ENCODE assay signal across 20 cellular contexts in the genomic region with DNA sequence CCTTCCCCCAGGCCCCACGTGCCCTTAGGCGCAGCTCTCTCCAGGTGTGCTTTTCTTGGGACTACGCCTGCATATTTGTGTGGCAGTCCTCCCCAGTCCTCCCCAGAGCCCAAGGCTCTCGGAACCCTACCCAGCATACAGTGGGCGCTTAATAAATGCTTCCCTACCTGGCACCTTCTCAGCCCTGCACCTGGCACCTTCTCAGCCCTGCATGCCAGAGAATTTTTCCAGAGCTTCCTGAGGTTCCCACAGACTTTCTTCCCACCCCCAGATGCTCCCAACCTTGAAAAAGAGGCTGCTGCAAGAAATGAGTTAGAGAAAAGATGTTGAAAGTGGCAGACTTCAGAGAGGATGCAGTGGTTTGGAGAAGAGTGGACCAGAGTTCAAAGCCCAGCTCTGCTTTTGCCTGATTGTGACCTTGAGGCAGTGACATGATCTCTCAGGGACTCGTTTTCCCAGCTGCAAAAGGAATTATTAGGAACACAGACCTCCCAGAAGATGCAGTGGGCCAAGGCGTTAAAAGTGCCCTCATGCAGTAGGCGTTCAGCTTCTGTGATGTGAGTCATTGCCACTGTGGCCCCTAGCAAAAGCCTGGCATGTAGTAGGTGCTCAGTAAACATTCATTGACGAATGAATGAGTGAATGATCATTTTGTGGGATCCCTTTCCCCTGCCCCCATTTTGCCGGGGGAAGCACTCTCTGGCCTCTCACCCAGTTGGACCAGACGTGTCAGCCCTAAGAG.
A peak's percentile ranks its signal among the peaks of the same experiment; 100 is the strongest.
DNase-seq lines count a peak whose midpoint lies in the region; ATAC-seq, FAIRE-seq and TF ChIP-seq lines count a peak whose summit lies in the region.
"Had no signal": no experiment of that assay in that cellular context is flagged by ENCODE, and none has a peak within 500 bp of the region (broad histone marks: within the 10 kb centered on the region; RNA-seq: fewer than 3 reads in every experiment).

No MANE protein-coding gene starts in this region.

- H3K27me3 ChIP-seq in H1 (replicated peaks in 1 of 4; ENCODE audit: control insufficient read depth in 3 of 4, extremely low read depth in 1 of 4, insufficient read depth in 3 of 4, low read length in 3 of 4) (no peaks in the 10 kb centered on the region), esophagus muscularis mucosa (peaks cover 0 to 65% (median 9%) of the 10 kb centered on the region in 4 donors)

- H3K9me3 Mint-ChIP-seq in activated CD8-positive, alpha-beta memory T cell treated with anti-CD3 and anti-CD28 coated beads, Interleukin-2, amount 10 ng/mL, durations not matched to agents 7 days and 5 days (ENCODE audit: low read depth) = no peaks in the 10 kb centered on the region
- no peaks in the 10 kb centered on the region for H3K9me3 Mint-ChIP-seq in activated CD8-positive, alpha-beta T cell treated with anti-CD3 and anti-CD28 coated beads, Interleukin-2, amount 10 ng/mL, durations not matched to agents 7 days and 5 days (ENCODE audit: insufficient read depth)
- H3K9me3 Mint-ChIP-seq: CD4-positive, alpha-beta T cell had no signal

- no peak overlapping the region for H2BK120ac ChIP-seq in H1 (replicated peaks; ENCODE audit: low read depth, low read length)

- H3K27ac ChIP-seq in HEK293 (ENCODE audit: extremely low read depth, low read depth, low read length) (no peak overlapping the region), H1 (ENCODE audit: low read depth, low read length) (no peak overlapping the region), esophagus muscularis mucosa (replicated peaks in 1 of 4) (no peak overlapping the region)
- H3K27ac ChIP-seq: 22Rv1, A549, C4-2B, HL-60 had no signal

- TF ChIP-seq POLR2A in H1 (IDR thresholded peaks at IDR 0.05; ENCODE audit: control extremely low read depth in 1 of 2, low read depth in 2 of 2, low read length in 2 of 2) (no peak), esophagus muscularis mucosa (IDR thresholded peaks at IDR 0.05; ENCODE audit: low read depth) (no peak)

- H3K79me1 ChIP-seq in H1 (ENCODE audit: low read depth, low read length) = no peaks in the 10 kb centered on the region; the same call in 1 of the 2 replicates

- H2AFZ ChIP-seq in H1 (ENCODE audit: low read length) = no peak overlapping the region

- WGBS in H1 (ENCODE audit: extremely low coverage in 1 of 2, insufficient coverage in 1 of 2, insufficient read length in 1 of 2, insufficient replicate concordance in 2 of 2, low coverage in 1 of 2, low lambda C conversion rate in 2 of 2, missing lambda C conversion rate in 1 of 2), 2 experiments = 88% methylated on average over 11 of the region's 11 CpGs; no CpG with 5 or more reads in 1 of the 2 experiments
- 84% methylated on average over 11 of the region's 11 CpGs for WGBS in esophagus muscularis mucosa

- no peak overlapping the region for H3K4me2 ChIP-seq in H1 (ENCODE audit: insufficient read depth in 1 of 2, low read depth in 2 of 2, low read length in 2 of 2)
- H3K4me2 ChIP-seq: A549 had no signal

- peak; percentile 27 for ATAC-seq in activated CD8-positive, alpha-beta memory T cell treated with anti-CD3 and anti-CD28 coated beads, Interleukin-2, amount 10 ng/mL, durations not matched to agents 7 days and 5 days
- peak; percentile 45 for ATAC-seq in activated CD8-positive, alpha-beta T cell treated with anti-CD3 and anti-CD28 coated beads, Interleukin-2, amount 10 ng/mL, durations not matched to agents 7 days and 5 days
- ATAC-seq in GM21515 (IDR thresholded peaks at IDR 0.05; ENCODE audit: unreplicated experiment) = no peak

- no peak overlapping the region for H3K4me3 Mint-ChIP-seq in activated CD8-positive, alpha-beta memory T cell treated with anti-CD3 and anti-CD28 coated beads, Interleukin-2, amount 10 ng/mL, durations not matched to agents 7 days and 5 days
- H3K4me3 Mint-ChIP-seq in activated CD8-positive, alpha-beta T cell treated with anti-CD3 and anti-CD28 coated beads, Interleukin-2, amount 10 ng/mL, durations not matched to agents 7 days and 5 days = no peak overlapping the region
- H3K4me3 Mint-ChIP-seq: CD4-positive, alpha-beta T cell had no signal

- H3K9me3 ChIP-seq in HEK293 (ENCODE audit: control insufficient read depth, insufficient read depth, low read depth, low read length) (no peaks in the 10 kb centered on the region), H1 (ENCODE audit: insufficient read depth in 2 of 2, low read depth in 1 of 2, low read length in 1 of 2) (no peaks in the 10 kb centered on the region), esophagus muscularis mucosa (no peaks in the 10 kb centered on the region)
- H3K9me3 ChIP-seq: A549, Caco-2, HAP-1 had no signal

- no peak overlapping the region for H3K9ac ChIP-seq in H1 (replicated peaks in 1 of 4; ENCODE audit: extremely low read depth in 1 of 4, low read depth in 3 of 4, low read length in 3 of 4)

- H3K18ac ChIP-seq in H1 (ENCODE audit: extremely low read depth, low read length) = no peak overlapping the region

- no peak overlapping the region for H2BK5ac ChIP-seq in H1 (ENCODE audit: low read depth, low read length)

- POLR2A ChIA-PET in HEK293 (lab: Yijun Ruan, JAX) = no interaction called here
- POLR2A ChIA-PET in activated CD8-positive, alpha-beta T cell treated with anti-CD3 and anti-CD28 coated beads, Interleukin-2, amount 10 ng/mL, durations not matched to agents 7 days and 5 days (lab: Charles Lee) = interaction anchor here (0.5 kb wide), 1 partner anchor 361 kb away, joined by 3 read pairs; no protein-coding TSS in a partner anchor
- POLR2A ChIA-PET in H1 (lab: Charles Lee; ENCODE audit: partially characterized antibody) = no interaction called here

- H3K4ac ChIP-seq in H1 (replicated peaks; ENCODE audit: insufficient read length, low read depth, low read length) = no peak overlapping the region

- peaks cover 15% of the 10 kb centered on the region for H3K4me1 Mint-ChIP-seq in activated CD8-positive, alpha-beta memory T cell treated with anti-CD3 and anti-CD28 coated beads, Interleukin-2, amount 10 ng/mL, durations not matched to agents 7 days and 5 days
- peaks cover 28% of the 10 kb centered on the region for H3K4me1 Mint-ChIP-seq in activated CD8-positive, alpha-beta T cell treated with anti-CD3 and anti-CD28 coated beads, Interleukin-2, amount 10 ng/mL, durations not matched to agents 7 days and 5 days (ENCODE audit: low read depth)

- H4K8ac ChIP-seq in H1 (ENCODE audit: extremely low read depth, insufficient read depth, low read length) = peak overlapping the region; percentile 68; the same call in 1 of the 2 replicates

- H2BK12ac ChIP-seq in H1 (ENCODE audit: low read depth, low read length) = no peak overlapping the region

- peaks cover 0 to 9% of the 10 kb centered on the region in 2 experiments for H4K20me1 ChIP-seq in H1 (replicated peaks in 1 of 2; ENCODE audit: control insufficient read depth in 1 of 2, insufficient read depth in 2 of 2, low read length in 2 of 2)

- H3K23ac ChIP-seq in H1 (ENCODE audit: insufficient read length) = no peak overlapping the region

- no peaks in the 10 kb centered on the region for H3K4me1 ChIP-seq in HEK293 (ENCODE audit: control insufficient read depth, insufficient read depth, low read length)
- H3K4me1 ChIP-seq in H1 (replicated peaks in 1 of 4; ENCODE audit: control insufficient read depth in 3 of 4, insufficient read depth in 4 of 4, low read length in 3 of 4) = peaks cover 0 to 8% (median 4%) of the 10 kb centered on the region in 4 experiments; a peak in 5 of 7 replicates
- H3K4me1 ChIP-seq in esophagus muscularis mucosa = no peaks in the 10 kb centered on the region
- H3K4me1 ChIP-seq: A549, Caco-2, HAP-1 had no signal

- peaks cover 21% of the 10 kb centered on the region for H3K27me3 Mint-ChIP-seq in activated CD8-positive, alpha-beta memory T cell treated with anti-CD3 and anti-CD28 coated beads, Interleukin-2, amount 10 ng/mL, durations not matched to agents 7 days and 5 days
- H3K27me3 Mint-ChIP-seq in activated CD8-positive, alpha-beta T cell treated with anti-CD3 and anti-CD28 coated beads, Interleukin-2, amount 10 ng/mL, durations not matched to agents 7 days and 5 days (ENCODE audit: low read depth) = peaks cover 25% of the 10 kb centered on the region

- H3K36me3 ChIP-seq in HEK293 (ENCODE audit: control insufficient read depth in 2 of 2, insufficient read depth in 1 of 2, low read length in 2 of 2) = no peaks in the 10 kb centered on the region
- no peaks in the 10 kb centered on the region for H3K36me3 ChIP-seq in H1 (ENCODE audit: control insufficient read depth in 2 of 4, insufficient read depth in 4 of 4, low read length in 3 of 4)
- H3K36me3 ChIP-seq in esophagus muscularis mucosa = no peaks in the 10 kb centered on the region
- H3K36me3 ChIP-seq: HAP-1 had no signal

- no peaks in the 10 kb centered on the region; the same call in 1 of the 2 replicates for H3K23me2 ChIP-seq in H1 (ENCODE audit: low read depth, low read length)

- no peak overlapping the region for H3K14ac ChIP-seq in H1 (ENCODE audit: insufficient read length)

- H3K27ac Mint-ChIP-seq in activated CD8-positive, alpha-beta memory T cell treated with anti-CD3 and anti-CD28 coated beads, Interleukin-2, amount 10 ng/mL, durations not matched to agents 7 days and 5 days = no peak overlapping the region
- H3K27ac Mint-ChIP-seq in activated CD8-positive, alpha-beta T cell treated with anti-CD3 and anti-CD28 coated beads, Interleukin-2, amount 10 ng/mL, durations not matched to agents 7 days and 5 days = peak overlapping the region; percentile 64
- H3K27ac Mint-ChIP-seq: CD4-positive, alpha-beta T cell had no signal

- intact Hi-C loops in esophagus muscularis mucosa (cut with DNase I) = no loop called here

- H4K5ac ChIP-seq in H1 (ENCODE audit: insufficient read length, low read depth, low read length) = no peak overlapping the region

- FAIRE-seq in H1 (lab: Jason Lieb, UNC) = no peak
- FAIRE-seq: A549, D721Med had no signal

- H4K91ac ChIP-seq in H1 (replicated peaks; ENCODE audit: insufficient read length, low read length) = no peak overlapping the region

- no peaks in the 10 kb centered on the region for H3K36me3 Mint-ChIP-seq in activated CD8-positive, alpha-beta memory T cell treated with anti-CD3 and anti-CD28 coated beads, Interleukin-2, amount 10 ng/mL, durations not matched to agents 7 days and 5 days
- no peaks in the 10 kb centered on the region for H3K36me3 Mint-ChIP-seq in activated CD8-positive, alpha-beta T cell treated with anti-CD3 and anti-CD28 coated beads, Interleukin-2, amount 10 ng/mL, durations not matched to agents 7 days and 5 days (ENCODE audit: low read depth)

- H3K4me3 ChIP-seq in HEK293 (ENCODE audit: low read depth, low read length) (no peak overlapping the region), H1 (ENCODE audit: extremely low read depth in 1 of 4, insufficient read depth in 2 of 4, low read depth in 3 of 4, low read length in 4 of 4) (no peak overlapping the region), esophagus muscularis mucosa (no peak overlapping the region)
- H3K4me3 ChIP-seq: A549, HAP-1 had no signal

- no peak for TF ChIP-seq RAD21 in H1 (IDR thresholded peaks at IDR 0.05 in 1 of 2, conservative IDR thresholded peaks at IDR 0.05 in 1 of 2; ENCODE audit: low read depth in 2 of 2, low read length in 2 of 2)

- TF ChIP-seq CTCF in HEK293 (tag by site-specific recombination; IDR thresholded peaks at IDR 0.05) (no peak), H1 (IDR thresholded peaks at IDR 0.05; ENCODE audit: control extremely low read depth in 1 of 3, insufficient read depth in 1 of 3, low read depth in 1 of 3, low read length in 3 of 3) (no peak), esophagus muscularis mucosa (IDR thresholded peaks at IDR 0.05) (no peak)

- no peak overlapping the region for H2AK5ac ChIP-seq in H1 (ENCODE audit: low read depth, low read length)

- no peaks in the 10 kb centered on the region; a peak in 1 of 4 replicates for H3K79me2 ChIP-seq in H1 (ENCODE audit: control insufficient read depth in 1 of 2, insufficient read depth in 2 of 2, low read length in 2 of 2)

- no peak overlapping the region for H3K56ac ChIP-seq in H1 (replicated peaks; ENCODE audit: insufficient read length, low read depth, low read length)

- DNase-seq in activated CD8-positive, alpha-beta memory T cell treated with anti-CD3 and anti-CD28 coated beads, Interleukin-2, amount 10 ng/mL, durations not matched to agents 7 days and 5 days = no peak
- DNase-seq in activated CD8-positive, alpha-beta memory T cell treated with anti-CD3 and anti-CD28 coated beads for 24 hours = no peak
- no peak for DNase-seq in activated CD8-positive, alpha-beta T cell treated with anti-CD3 and anti-CD28 coated beads, Interleukin-2, amount 10 ng/mL, durations not matched to agents 7 days and 5 days
- DNase-seq in H1 (ENCODE audit: low read depth in 1 of 2, low spot score in 2 of 2) (no peak), esophagus muscularis mucosa (ENCODE audit: extremely low spot score) (no peak), DMS 273 treated with DMSO at 0.1 percent for 48 hours (lab: John Stamatoyannopoulos, UW) (no peak)
- DNase-seq: AML-193; Caco-2; CD4-positive, alpha-beta T cell; DMS79 treated with DMSO at 0.1 percent for 48 hours; GF-D8; IMR-90 had no signal

- H2BK15ac ChIP-seq in H1 (ENCODE audit: low read length) = no peak overlapping the region

- CTCF ChIA-PET in activated CD8-positive, alpha-beta memory T cell treated with anti-CD3 and anti-CD28 coated beads, Interleukin-2, amount 10 ng/mL, durations not matched to agents 7 days and 5 days (lab: Charles Lee) = no interaction called here
- CTCF ChIA-PET in HEK293 (lab: Yijun Ruan, JAX) = interaction anchor here (0.6 kb wide), 1 partner anchor 176 kb away, joined by 3 read pairs; no protein-coding TSS in a partner anchor
- CTCF ChIA-PET in activated CD8-positive, alpha-beta T cell treated with anti-CD3 and anti-CD28 coated beads, Interleukin-2, amount 10 ng/mL, durations not matched to agents 7 days and 5 days (lab: Charles Lee) = no interaction called here
- CTCF ChIA-PET in H1 (lab: Charles Lee; ENCODE audit: partially characterized antibody) = interaction anchor here (0.6 to 1.7 kb wide), 5 partner anchors 14 to 464 kb away, joined by 3 read pairs; no protein-coding TSS in a partner anchor

- no peak overlapping the region for H2BK20ac ChIP-seq in H1 (ENCODE audit: low read length)

- TF ChIP-seq EP300 in H1 (IDR thresholded peaks at IDR 0.05; ENCODE audit: borderline replicate concordance in 1 of 2, low read depth in 2 of 2, low read length in 2 of 2) (no peak), esophagus muscularis mucosa (IDR thresholded peaks at IDR 0.05) (no peak)

Comparison
In these comparisons a context has a peak if more than half of its experiments do, and no peak if none do; other contexts are left out.
1. CTCF ChIA-PET loops: an anchor here in HEK293 (0.6 kb wide) and H1 (0.6 to 1.7 kb wide); none called in activated CD8-positive, alpha-beta memory T cell treated with anti-CD3 and anti-CD28 coated beads, Interleukin-2, amount 10 ng/mL, durations not matched to agents 7 days and 5 days and activated CD8-positive, alpha-beta T cell treated with anti-CD3 and anti-CD28 coated beads, Interleukin-2, amount 10 ng/mL, durations not matched to agents 7 days and 5 days.